In the genomic region with DNA sequence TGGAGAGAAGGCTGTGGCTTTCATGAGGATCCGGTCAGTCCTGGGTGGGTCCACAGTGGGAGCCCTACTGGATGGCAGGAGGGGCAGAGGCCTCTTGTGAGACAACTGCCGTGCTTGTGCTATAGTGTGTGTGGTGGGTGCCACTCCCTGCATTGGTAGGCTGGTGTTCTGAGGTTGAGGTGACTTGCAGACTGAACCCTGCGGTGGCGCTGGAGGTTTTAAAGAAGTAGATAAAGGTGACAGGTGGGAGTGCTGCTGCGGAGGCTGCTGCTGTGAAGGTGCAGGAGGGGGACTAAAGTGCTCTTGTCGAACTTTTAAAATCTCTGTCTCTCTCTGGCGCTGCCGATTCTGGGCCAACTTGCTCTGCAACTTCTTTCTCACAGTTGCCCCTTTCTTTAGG, we compare ENCODE assay signal across 21 cellular contexts. TPM values are rescaled to one million over a fixed set of nuclear protein-coding genes. Genes with fewer than 3 reads are reported as not detected.
A peak's percentile ranks its signal among the peaks of the same experiment; 100 is the strongest.
DNase-seq lines count a peak whose midpoint lies in the region; ATAC-seq, FAIRE-seq and TF ChIP-seq lines count a peak whose summit lies in the region.
"Had no signal": no experiment of that assay in that cellular context is flagged by ENCODE, and none has a peak within 500 bp of the region (broad histone marks: within the 10 kb centered on the region; RNA-seq: fewer than 3 reads in every experiment).

No MANE protein-coding gene starts in this region.

- peaks cover 18% of the 10 kb centered on the region for H3K4me1 Mint-ChIP-seq in activated T-cell treated with anti-CD3 and anti-CD28 coated beads, Interleukin-2, amount 50 U/mL, for 24 hours (ENCODE audit: low read depth)
- no peaks in the 10 kb centered on the region for H3K4me1 Mint-ChIP-seq in activated T-cell treated with anti-CD3 and anti-CD28 coated beads, Interleukin-2, amount 50 U/mL, for 72 hours (ENCODE audit: low read depth)
- H3K4me1 Mint-ChIP-seq in central memory CD8-positive, alpha-beta T cell: peaks cover 22% of the 10 kb centered on the region
- no peaks in the 10 kb centered on the region for H3K4me1 Mint-ChIP-seq in neural progenitor cell
- H3K4me1 Mint-ChIP-seq: CD14-positive monocyte had no signal

- 86 to 91% (median 88%) methylated on average over 8 of the region's 8 CpGs for WGBS in small intestine, 3 donors
- WGBS in pancreas, 2 donors: 90% methylated on average over 8 of the region's 8 CpGs

- H3K9me3 ChIP-seq in HCT116 (ENCODE audit: control insufficient read depth in 1 of 2, insufficient read depth in 1 of 2, low read depth in 1 of 2, low read length in 2 of 2) (no peaks in the 10 kb centered on the region), neural progenitor cell (ENCODE audit: low read depth) (no peaks in the 10 kb centered on the region), small intestine (ENCODE audit: control insufficient read depth, low read depth) (no peaks in the 10 kb centered on the region), pancreas (no peaks in the 10 kb centered on the region)
- H3K9me3 ChIP-seq: HAP-1 had no signal

- H3K4me3 Mint-ChIP-seq in activated T-cell treated with anti-CD3 and anti-CD28 coated beads, Interleukin-2, amount 50 U/mL, for 24 hours: no peak overlapping the region
- no peak overlapping the region for H3K4me3 Mint-ChIP-seq in activated T-cell treated with anti-CD3 and anti-CD28 coated beads, Interleukin-2, amount 50 U/mL, for 72 hours
- no peak overlapping the region for H3K4me3 Mint-ChIP-seq in central memory CD8-positive, alpha-beta T cell
- H3K4me3 Mint-ChIP-seq in neural progenitor cell: peak overlapping the region; percentile 14
- H3K4me3 Mint-ChIP-seq: CD14-positive monocyte had no signal

- no peak for TF ChIP-seq POLR2A in HCT116 (IDR thresholded peaks at IDR 0.05; ENCODE audit: borderline replicate concordance, extremely low read depth, insufficient read depth, insufficient read length)

- RAD21 ChIA-PET in HCT116 (lab: Charles Lee; ENCODE audit: low non-redundant PET in 1 of 2, low total read pairs in 2 of 2, uncharacterized antibody in 2 of 2, unreplicated experiment in 2 of 2): no interaction called here

- no peaks in the 10 kb centered on the region for H3F3A ChIP-seq in neural progenitor cell (ENCODE audit: low read depth)

- TF ChIP-seq CTCF in HCT116 (IDR thresholded peaks at IDR 0.05 in 2 of 3, conservative IDR thresholded peaks at IDR 0.05 in 1 of 3; ENCODE audit: borderline replicate concordance in 1 of 3, insufficient read depth in 1 of 3, low read depth in 2 of 3, low read length in 2 of 3) (no peak), neural progenitor cell (IDR thresholded peaks at IDR 0.05) (no peak), pancreas (IDR thresholded peaks at IDR 0.05) (no peak)

- no peaks in the 10 kb centered on the region for H3K9me3 Mint-ChIP-seq in activated T-cell treated with anti-CD3 and anti-CD28 coated beads, Interleukin-2, amount 50 U/mL, for 24 hours
- no peaks in the 10 kb centered on the region for H3K9me3 Mint-ChIP-seq in activated T-cell treated with anti-CD3 and anti-CD28 coated beads, Interleukin-2, amount 50 U/mL, for 72 hours
- H3K9me3 Mint-ChIP-seq in central memory CD8-positive, alpha-beta T cell: no peaks in the 10 kb centered on the region
- no peaks in the 10 kb centered on the region for H3K9me3 Mint-ChIP-seq in neural progenitor cell
- H3K9me3 Mint-ChIP-seq: CD14-positive monocyte had no signal

- H3K27ac ChIP-seq in HCT116 (ENCODE audit: low read depth, low read length): no peak overlapping the region
- H3K27ac ChIP-seq in neural progenitor cell: no peak overlapping the region
- H3K27ac ChIP-seq in small intestine (ENCODE audit: low read depth in 1 of 2, low read length in 1 of 2): no peak overlapping the region
- no peak overlapping the region for H3K27ac ChIP-seq in pancreas
- H3K27ac ChIP-seq: 22Rv1, RWPE1 had no signal

- peak overlapping the region; percentile 22 for H3K27ac Mint-ChIP-seq in activated T-cell treated with anti-CD3 and anti-CD28 coated beads, Interleukin-2, amount 50 U/mL, for 24 hours
- H3K27ac Mint-ChIP-seq in activated T-cell treated with anti-CD3 and anti-CD28 coated beads, Interleukin-2, amount 50 U/mL, for 72 hours: no peak overlapping the region
- peak overlapping the region; percentile 67 for H3K27ac Mint-ChIP-seq in central memory CD8-positive, alpha-beta T cell (ENCODE audit: low read depth)
- H3K27ac Mint-ChIP-seq in neural progenitor cell: no peak overlapping the region

- CTCF ChIA-PET in HCT116 (lab: Charles Lee): no interaction called here

- H2AFZ ChIP-seq in HCT116 (ENCODE audit: low read depth, low read length, poor library complexity, severe bottlenecking) (no peak overlapping the region), neural progenitor cell (replicated peaks) (no peak overlapping the region)

- H3K4me2 ChIP-seq in HCT116 (ENCODE audit: low read length): no peak overlapping the region
- H3K4me2 ChIP-seq in neural progenitor cell: no peak overlapping the region

- POLR2A ChIA-PET in HCT116 (lab: Charles Lee): no interaction called here

- no peaks in the 10 kb centered on the region for H3K4me1 ChIP-seq in HCT116 (ENCODE audit: control insufficient read depth in 1 of 2, insufficient read depth in 2 of 2, low read length in 2 of 2)
- no peaks in the 10 kb centered on the region for H3K4me1 ChIP-seq in neural progenitor cell
- no peaks in the 10 kb centered on the region for H3K4me1 ChIP-seq in small intestine (ENCODE audit: control insufficient read depth in 2 of 2, insufficient read depth in 1 of 2, low read depth in 1 of 2, low read length in 1 of 2)
- peaks cover 0 to 12% (median 9%) of the 10 kb centered on the region in 3 donors for H3K4me1 ChIP-seq in pancreas
- H3K4me1 ChIP-seq: HAP-1 had no signal

- no peaks in the 10 kb centered on the region for H3K9me2 ChIP-seq in HCT116 (ENCODE audit: insufficient read depth)

- H3K36me3 ChIP-seq in HCT116 (ENCODE audit: control insufficient read depth in 1 of 2, insufficient read depth in 2 of 2, low read length in 2 of 2) (peaks cover 5 to 8% of the 10 kb centered on the region in 2 experiments; a peak in 1 of 4 replicates), neural progenitor cell (no peaks in the 10 kb centered on the region), small intestine (ENCODE audit: control insufficient read depth in 2 of 2, insufficient read depth in 2 of 2, low read length in 2 of 2) (peaks cover 9 to 12% of the 10 kb centered on the region in 2 donors), pancreas (peaks cover 0 to 17% (median 5%) of the 10 kb centered on the region in 3 donors)

- H3K36me3 Mint-ChIP-seq in activated T-cell treated with anti-CD3 and anti-CD28 coated beads, Interleukin-2, amount 50 U/mL, for 24 hours (ENCODE audit: low read depth): peaks cover 79% of the 10 kb centered on the region
- H3K36me3 Mint-ChIP-seq in activated T-cell treated with anti-CD3 and anti-CD28 coated beads, Interleukin-2, amount 50 U/mL, for 72 hours (ENCODE audit: insufficient read depth in 2 of 2): peaks cover 3 to 24% of the 10 kb centered on the region in 2 donors
- H3K36me3 Mint-ChIP-seq in central memory CD8-positive, alpha-beta T cell (ENCODE audit: insufficient read depth): peaks cover 49% of the 10 kb centered on the region
- peaks cover 20% of the 10 kb centered on the region for H3K36me3 Mint-ChIP-seq in neural progenitor cell

- H3K27me3 ChIP-seq in HCT116 (ENCODE audit: insufficient read depth, low read length) (no peaks in the 10 kb centered on the region), neural progenitor cell (no peaks in the 10 kb centered on the region), small intestine (ENCODE audit: control insufficient read depth in 2 of 2, insufficient read depth in 2 of 2, low read length in 2 of 2) (no peaks in the 10 kb centered on the region), pancreas (no peaks in the 10 kb centered on the region)

- BruUV-seq in HCT116 (replicated peaks; lab: Mats Ljungman, UMichigan): TSS peak; percentile 46

- no peak for TF ChIP-seq RAD21 in HCT116 (IDR thresholded peaks at IDR 0.05; ENCODE audit: low read depth)

- H3K4me3 ChIP-seq in HCT116 (replicated peaks in 1 of 2; ENCODE audit: low read depth in 1 of 2, low read length in 2 of 2) (no peak overlapping the region), neural progenitor cell (no peak overlapping the region), small intestine (ENCODE audit: low read depth in 1 of 2, low read length in 2 of 2) (no peak overlapping the region), pancreas (no peak overlapping the region)
- H3K4me3 ChIP-seq: HAP-1 had no signal

- ATAC-seq in activated T-cell treated with anti-CD3 and anti-CD28 coated beads, Interleukin-2, amount 50 U/mL, for 72 hours (replicated peaks in 1 of 2): no peak
- ATAC-seq in HCT116 (no peak), pancreas (no peak)
- no peak for ATAC-seq in central memory CD8-positive, alpha-beta T cell (replicated peaks; ENCODE audit: extremely low read depth, poor library complexity, severe bottlenecking)
- ATAC-seq: PC-3 had no signal

- intact Hi-C loops in HCT116 (cut with micrococcal nuclease): no loop called here
- intact Hi-C loops in pancreas (cut with DNase I): no loop called here

- FAIRE-seq in small intestine (lab: Jason Lieb, UNC): no peak
- no peak for FAIRE-seq in pancreas (lab: Jason Lieb, UNC)

- H3K9ac ChIP-seq in HCT116 (ENCODE audit: low read length) (no peak overlapping the region), neural progenitor cell (no peak overlapping the region)

- H4K20me1 ChIP-seq in HCT116 (ENCODE audit: insufficient read depth) (no peaks in the 10 kb centered on the region), neural progenitor cell (ENCODE audit: low read depth) (no peaks in the 10 kb centered on the region)

- no peaks in the 10 kb centered on the region; the same call in 1 of the 2 replicates for H3K79me2 ChIP-seq in HCT116 (ENCODE audit: insufficient read depth, low read length)
- H3K79me2 ChIP-seq in neural progenitor cell (ENCODE audit: low read depth): peaks cover 21% of the 10 kb centered on the region

- no peaks in the 10 kb centered on the region for H3K27me3 Mint-ChIP-seq in activated T-cell treated with anti-CD3 and anti-CD28 coated beads, Interleukin-2, amount 50 U/mL, for 24 hours
- H3K27me3 Mint-ChIP-seq in activated T-cell treated with anti-CD3 and anti-CD28 coated beads, Interleukin-2, amount 50 U/mL, for 72 hours (ENCODE audit: low read depth): no peaks in the 10 kb centered on the region
- H3K27me3 Mint-ChIP-seq in central memory CD8-positive, alpha-beta T cell: no peaks in the 10 kb centered on the region
- H3K27me3 Mint-ChIP-seq in neural progenitor cell (ENCODE audit: insufficient read depth, low read depth): no peaks in the 10 kb centered on the region

- no peak for DNase-seq in activated T-cell treated with anti-CD3 and anti-CD28 coated beads, Interleukin-2, amount 50 U/mL, for 24 hours
- DNase-seq in activated T-cell treated with anti-CD3 and anti-CD28 coated beads, Interleukin-2, amount 50 U/mL, for 72 hours: no peak
- DNase-seq in HCT116 (ENCODE audit: low read depth, low spot score): no peak
- DNase-seq in central memory CD8-positive, alpha-beta T cell (ENCODE audit: low spot score in 2 of 2): no peak
- no peak for DNase-seq in neural progenitor cell (ENCODE audit: low spot score)
- no peak for DNase-seq in small intestine
- no peak for DNase-seq in stimulated activated CD4-positive, alpha-beta T cell treated with anti-CD3 and anti-CD28 coated beads, Interleukin-12 subunit alpha, Interleukin-12 subunit beta, amount 100 ng/mL, for 4 hours
- no peak for DNase-seq in pancreas
- DNase-seq: COR-L47, DMS 273 treated with DMSO at 0.1 percent for 48 hours, DND-41, MV-4-11, NCI-H1694 treated with DMSO at 0.1 percent for 48 hours, NCI-H510A treated with DMSO at 0.1 percent for 48 hours, NCI-H82, PC-3, SIG-M5 had no signal

RNA-seq across cellular contexts. Expression of a gene that starts 29.7 kb away (rescaled TPM):
- 10 to 100 TPM; 30.2 to 32.2 TPM for total RNA-seq in activated T-cell treated with anti-CD3 and anti-CD28 coated beads, Interleukin-2, amount 50 U/mL, for 72 hours
- total RNA-seq in HCT116 (2021; ENCODE audit: unreplicated experiment) (14.4 TPM), neural progenitor cell (ENCODE audit: low replicate concordance) (8.1 and 11.3 TPM in 2 replicates), pancreas (10 to 100 TPM in 3 of 6 donors, 1 to 10 TPM in 3; 9.4 to 15.0 (median 10.0) TPM)
- polyA plus RNA-seq in HCT116 (2012): 2.4 and 2.8 TPM in 2 replicates
- polyA plus RNA-seq in small intestine (1 to 10 TPM; 1.6 to 2.9 (median 1.8) TPM), pancreas (1 to 10 TPM; 2.7 to 3.8 TPM)

Comparison
In these comparisons a context has a peak if more than half of its experiments do, and no peak if none do; other contexts are left out.
1. H3K27ac Mint-ChIP-seq: peak in activated T-cell treated with anti-CD3 and anti-CD28 coated beads, Interleukin-2, amount 50 U/mL, for 24 hours (single experiment) and central memory CD8-positive, alpha-beta T cell (single experiment); none in activated T-cell treated with anti-CD3 and anti-CD28 coated beads, Interleukin-2, amount 50 U/mL, for 72 hours (single experiment) and neural progenitor cell (single experiment).